8 cellular contexts compared by ENCODE assay signal in genomic region chr4:83643036-83643435, GRCh38.
"Had no signal": no experiment of that assay in that cellular context is flagged by ENCODE, and none has a peak within 500 bp of the region (broad histone marks: within the 10 kb centered on the region; RNA-seq: fewer than 3 reads in every experiment).

No MANE protein-coding gene starts in this region.

- ATAC-seq: GM12878 had no signal

- FAIRE-seq: G401.6, GM12878, GM12891, GM12892, GM18507, GM19239 had no signal

- H3K4me3 ChIP-seq: GM12878 had no signal

- DNase-seq: GDM1, GF-D8 had no signal
